ENCODE assay signal across 1 cellular context in genomic region chr2:186903183-186903582, GRCh38.
TF ChIP-seq lines count a peak whose summit lies in the region.

No MANE protein-coding gene starts in this region.

TF ChIP-seq in SK-N-SH treated with all-trans-retinoic acid at 6 μM for 48 hours, 23 proteins besides CTCF, POLR2A, EP300 and RAD21 (continued from another document):
- TF ChIP-seq TSHZ2 (CRISPR knock-in tag; IDR thresholded peaks at IDR 0.05) (no peak), CREB5 (CRISPR knock-in tag; IDR thresholded peaks at IDR 0.05; ENCODE audit: low read depth) (no peak), POU6F1 (CRISPR knock-in tag; IDR thresholded peaks at IDR 0.05; ENCODE audit: borderline replicate concordance, low read depth) (no peak), GLIS3 (CRISPR knock-in tag; IDR thresholded peaks at IDR 0.05) (no peak), CSRNP3 (CRISPR knock-in tag; IDR thresholded peaks at IDR 0.05) (no peak), OSR1 (CRISPR knock-in tag; IDR thresholded peaks at IDR 0.05) (no peak), ARNTL (CRISPR knock-in tag; IDR thresholded peaks at IDR 0.05; ENCODE audit: borderline replicate concordance, low read depth) (no peak), SNAI2 (CRISPR knock-in tag; IDR thresholded peaks at IDR 0.05) (no peak), CSDC2 (CRISPR knock-in tag; IDR thresholded peaks at IDR 0.05) (no peak), BACH2 (CRISPR knock-in tag; IDR thresholded peaks at IDR 0.05; ENCODE audit: borderline replicate concordance) (no peak), ESRRG (CRISPR knock-in tag; IDR thresholded peaks at IDR 0.05) (no peak), ZFP3 (CRISPR knock-in tag; IDR thresholded peaks at IDR 0.05) (no peak)
